ENCODE assay signal across 8 cellular contexts in genomic region chr17:50817142-50817751, GRCh38. TPM values are rescaled to one million over a fixed set of nuclear protein-coding genes. Genes with fewer than 3 reads are reported as not detected.
DNase-seq lines count a peak whose midpoint lies in the region; ATAC-seq and TF ChIP-seq lines count a peak whose summit lies in the region.

No MANE protein-coding gene starts in this region.

- H3K4me2 ChIP-seq in DOHH2 (ENCODE audit: low read length), result no peak overlapping the region

- TF ChIP-seq POLR2A in NB4 (IDR thresholded peaks at IDR 0.05; ENCODE audit: extremely low read depth, insufficient read length), result no peak

- DNase-seq in NB4 (ENCODE audit: low read depth) (peak; percentile 49), fibroblast of the aortic adventitia (ENCODE audit: low read depth) (peak; percentile 41), retina (peak; percentile 58), COR-L47 (lab: John Stamatoyannopoulos, UW) (no peak)
- DNase-seq in activated T-cell treated with anti-CD3 and anti-CD28 coated beads, Interleukin-2, amount 50 U/mL, for 1 hour, result peak; percentile 68

- TF ChIP-seq CTCF in DOHH2 (IDR thresholded peaks at IDR 0.05; ENCODE audit: low read depth, low read length, poor library complexity, severe bottlenecking), result peak; percentile 95
- peak; percentile 87 for TF ChIP-seq CTCF in NB4 (IDR thresholded peaks at IDR 0.05; ENCODE audit: low read depth, low read length)
- TF ChIP-seq CTCF in fibroblast of the aortic adventitia (IDR thresholded peaks at IDR 0.05; ENCODE audit: insufficient read depth, low read length), result peak; percentile 80

- H3K4me3 ChIP-seq in DOHH2 (ENCODE audit: low read length) (no peak overlapping the region), NB4 (ENCODE audit: low read depth, low read length) (no peak overlapping the region), fibroblast of the aortic adventitia (ENCODE audit: low read depth, low read length) (no peak overlapping the region)

- H3K27ac ChIP-seq in DOHH2 (ENCODE audit: low read depth, low read length), result no peak overlapping the region

- H3K27me3 ChIP-seq in DOHH2 (ENCODE audit: control insufficient read depth, low read length), result no peaks in the 10 kb centered on the region

- H3K9me3 ChIP-seq in DOHH2 (ENCODE audit: control insufficient read depth, insufficient read depth, low read length), result no peaks in the 10 kb centered on the region

- H3K79me2 ChIP-seq in DOHH2 (ENCODE audit: control insufficient read depth, low read length), result no peaks in the 10 kb centered on the region

- H4K20me1 ChIP-seq in DOHH2 (ENCODE audit: control insufficient read depth, insufficient read depth, low read depth, low read length), result no peaks in the 10 kb centered on the region

- no peaks in the 10 kb centered on the region for H3K9me2 ChIP-seq in DOHH2 (replicated peaks; ENCODE audit: control insufficient read depth, low read length)

- no peaks in the 10 kb centered on the region for H3F3A ChIP-seq in DOHH2 (ENCODE audit: control insufficient read depth, insufficient read depth)

- H3K36me3 ChIP-seq in DOHH2 (ENCODE audit: control insufficient read depth, low read length), result no peaks in the 10 kb centered on the region

- no peaks in the 10 kb centered on the region for H3K4me1 ChIP-seq in DOHH2 (ENCODE audit: control insufficient read depth, low read length)

- no peak for ATAC-seq in HG02870 (IDR thresholded peaks at IDR 0.05; ENCODE audit: unreplicated experiment)
- ATAC-seq in GM21423 (IDR thresholded peaks at IDR 0.05; ENCODE audit: unreplicated experiment), result no peak

RNA-seq across cellular contexts. Expression of gene WFIKKN2, which starts 18.1 kb away (rescaled TPM):
- total RNA-seq in fibroblast of the aortic adventitia (ENCODE audit: low replicate concordance), result under 0.01 and 0.25 TPM in 2 replicates

RNA-seq across cellular contexts. Expression of gene TOB1, which starts 48.9 kb away (rescaled TPM):
- total RNA-seq in fibroblast of the aortic adventitia (ENCODE audit: low replicate concordance), result 12.0 and 21.1 TPM in 2 replicates

RNA-seq across cellular contexts. Expression of gene ANKRD40CL, which starts 49.9 kb away (rescaled TPM):
- not detected in 2 replicates for total RNA-seq in fibroblast of the aortic adventitia (ENCODE audit: low replicate concordance)
